Comparison of ENCODE assay signal across 9 cellular contexts in genomic region chr15:37095993-37096877, GRCh38. TPM values are rescaled to one million over a fixed set of nuclear protein-coding genes. Genes with fewer than 3 reads are reported as not detected.
DNase-seq lines count a peak whose midpoint lies in the region; ATAC-seq, FAIRE-seq and TF ChIP-seq lines count a peak whose summit lies in the region.
"Had no signal": no experiment of that assay in that cellular context is flagged by ENCODE, and none has a peak within 500 bp of the region (broad histone marks: within the 10 kb centered on the region; RNA-seq: fewer than 3 reads in every experiment).

No MANE protein-coding gene starts in this region.

- H3K27ac ChIP-seq in HUES6 (ENCODE audit: low read depth, low read length) (no peak overlapping the region), keratinocyte (ENCODE audit: control insufficient read depth, insufficient read depth, low read length) (peak overlapping the region; percentile 61), substantia nigra (ENCODE audit: low read depth, low read length, poor library complexity, severe bottlenecking) (peak overlapping the region; percentile 68)

- peak overlapping the region; percentile 90 for H3K4me3 ChIP-seq in HUES6 (ENCODE audit: low read depth, low read length)
- peak overlapping the region; percentile 93 for H3K4me3 ChIP-seq in choroid plexus epithelial cell (ENCODE audit: low read depth, low read length)
- peak overlapping the region in 2 of 3 experiments; percentile 92 to 97 for H3K4me3 ChIP-seq in keratinocyte (ENCODE audit: control insufficient read depth in 2 of 3, extremely low read depth in 1 of 3, insufficient read depth in 2 of 3, low read depth in 1 of 3, low read length in 3 of 3)

- dilution Hi-C loops in keratinocyte (cut with MboI; ENCODE audit: extremely low pct_ligation_motif_present, low sequenced_read_pairs): no loop called here

- peak overlapping the region; percentile 92 for H3K4me2 ChIP-seq in keratinocyte (ENCODE audit: control insufficient read depth, extremely low read depth, insufficient read depth, low read depth, low read length)

- DNase-seq in choroid plexus epithelial cell (ENCODE audit: low read depth) (no peak), keratinocyte (ENCODE audit: low read depth, low spot score) (no peak), substantia nigra (lab: John Stamatoyannopoulos, UW) (peak in 13 of 49 donors; percentile 13 to 74 (median 26)), urothelium cell line (ENCODE audit: low spot score) (no peak)
- DNase-seq: stimulated activated CD4-positive, alpha-beta T cell treated with anti-CD3 and anti-CD28 coated beads, Interleukin-4, amount 100 ng/mL, for 4 hours had no signal

- no peaks in the 10 kb centered on the region for H3K9me1 ChIP-seq in keratinocyte (ENCODE audit: control insufficient read depth, extremely low read depth, insufficient read depth, low read length)

- H3K36me3 ChIP-seq in HUES6 (ENCODE audit: control insufficient read depth, insufficient read depth, low read length) (no peaks in the 10 kb centered on the region), keratinocyte (ENCODE audit: control insufficient read depth in 2 of 2, extremely low read depth in 1 of 2, insufficient read depth in 2 of 2, low read length in 2 of 2) (peaks cover 0 to 3% of the 10 kb centered on the region in 2 experiments)

- peaks cover 47% of the 10 kb centered on the region for H3K4me1 ChIP-seq in HUES6 (ENCODE audit: control insufficient read depth, insufficient read depth, low read length)
- H3K4me1 ChIP-seq in keratinocyte (ENCODE audit: control insufficient read depth, extremely low read depth, insufficient read depth, low read length): peaks cover 7% of the 10 kb centered on the region

- H3K27me3 ChIP-seq in HUES6 (ENCODE audit: control insufficient read depth, insufficient read depth, low read length): peaks cover 82% of the 10 kb centered on the region
- H3K27me3 ChIP-seq in keratinocyte (ENCODE audit: control insufficient read depth, extremely low read depth, insufficient read depth, low read length): no peaks in the 10 kb centered on the region

- peaks cover 22% of the 10 kb centered on the region for H3K79me2 ChIP-seq in keratinocyte (ENCODE audit: control insufficient read depth, insufficient read depth, low read length)

- FAIRE-seq in keratinocyte (lab: Jason Lieb, UNC) (no peak), urothelium cell line (lab: Jason Lieb, UNC) (no peak)

- H3K9ac ChIP-seq in HUES6 (ENCODE audit: low read length) (peak overlapping the region; percentile 33), keratinocyte (ENCODE audit: control insufficient read depth, extremely low read depth, insufficient read depth, low read length) (peak overlapping the region; percentile 90)

- TF ChIP-seq CTCF in choroid plexus epithelial cell (conservative IDR thresholded peaks at IDR 0.05; ENCODE audit: low read depth, low read length) (no peak), keratinocyte (optimal IDR thresholded peaks at IDR 0.05 in 1 of 3, IDR thresholded peaks at IDR 0.05 in 1 of 3, conservative IDR thresholded peaks at IDR 0.05 in 1 of 3; ENCODE audit: extremely low read depth in 1 of 3, insufficient read depth in 2 of 3, low read length in 3 of 3) (no peak)

- H2AFZ ChIP-seq in keratinocyte (ENCODE audit: control insufficient read depth, low read length): peak overlapping the region; percentile 86

- H4K20me1 ChIP-seq in keratinocyte (ENCODE audit: control insufficient read depth, extremely low read depth, insufficient read depth, low read length): no peaks in the 10 kb centered on the region

- no peaks in the 10 kb centered on the region for H3K9me3 ChIP-seq in HUES6 (ENCODE audit: control insufficient read depth, insufficient read depth, low read depth, low read length)
- H3K9me3 ChIP-seq in keratinocyte (ENCODE audit: control insufficient read depth, low read depth, low read length): no peaks in the 10 kb centered on the region

- ATAC-seq in HG02623 (IDR thresholded peaks at IDR 0.05; ENCODE audit: unreplicated experiment): no peak
- no peak for ATAC-seq in GM19035 (IDR thresholded peaks at IDR 0.05; ENCODE audit: unreplicated experiment)
- no peak for ATAC-seq in HG03139 (IDR thresholded peaks at IDR 0.05; ENCODE audit: unreplicated experiment)

RNA-seq across cellular contexts. Expression of gene MEIS2, which starts 4.1 kb away (rescaled TPM):
- polyA plus RNA-seq in keratinocyte: 8.3 to 11.4 TPM (median 11.3 TPM) in 3 replicates
- 6.3 TPM for polyA plus RNA-seq in keratinocyte (2011; ENCODE audit: low read depth)
- 8.9 and 10.4 TPM in 2 replicates for polyA plus RNA-seq in keratinocyte (2011; cell fraction: cytosol; rRNA removed)
- 21.1 and 29.0 TPM in 2 replicates for polyA plus RNA-seq in keratinocyte (2011; cell fraction: nucleus; rRNA removed)
- polyA plus RNA-seq in keratinocyte (2012; ENCODE audit: low replicate concordance): 4.4 and 10.9 TPM in 2 replicates
- 11.2 to 31.2 TPM (median 25.9 TPM) in 3 replicates for polyA minus RNA-seq in keratinocyte
- polyA minus RNA-seq in keratinocyte (2011; cell fraction: cytosol; rRNA and poly(A)+ RNA removed): 3.3 TPM
- 16.4 and 29.4 TPM in 2 replicates for polyA minus RNA-seq in keratinocyte (2011; cell fraction: nucleus; rRNA and poly(A)+ RNA removed)
